ENCODE assay signal across 10 cellular contexts in the genomic region with DNA sequence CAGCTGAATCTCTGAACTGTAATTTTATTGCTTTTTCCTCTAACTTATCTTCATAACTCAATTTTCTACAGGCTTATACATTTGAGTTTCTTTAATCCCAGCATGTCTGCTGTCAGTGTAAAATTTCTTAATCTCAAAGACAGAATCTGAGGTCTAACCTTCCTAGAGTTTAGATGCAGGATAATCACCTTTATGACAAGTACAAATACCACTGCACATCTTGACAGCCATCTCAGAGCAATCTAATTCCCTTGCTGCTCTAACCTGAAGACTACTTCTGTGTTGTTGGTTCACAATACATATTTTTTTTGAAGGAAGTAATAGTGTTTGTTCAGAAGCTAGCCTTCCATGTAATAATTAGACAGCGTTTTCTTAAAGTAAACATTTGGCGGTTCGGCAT.
ATAC-seq and TF ChIP-seq lines count a peak whose summit lies in the region.
"Had no signal": no experiment of that assay in that cellular context is flagged by ENCODE, and none has a peak within 500 bp of the region (broad histone marks: within the 10 kb centered on the region; RNA-seq: fewer than 3 reads in every experiment).

No MANE protein-coding gene starts in this region.

- TF ChIP-seq CTCF in neural cell (IDR thresholded peaks at IDR 0.05; ENCODE audit: poor library complexity, severe bottlenecking): no peak

- no peaks in the 10 kb centered on the region for H3K36me3 ChIP-seq in neural cell (ENCODE audit: insufficient read depth, low read length)
- H3K36me3 ChIP-seq: BE2C; BLaER1; BLaER1 treated with 17β-estradiol and CSF1 and Interleukin-3, amounts not matched to agents 10 nM and 100 nM had no signal

- no peak overlapping the region for H3K4me2 ChIP-seq in neural cell (ENCODE audit: low read length)
- H3K4me2 ChIP-seq: A549; BLaER1; BLaER1 treated with 17β-estradiol and CSF1 and Interleukin-3, amounts not matched to agents 10 nM and 100 nM had no signal

- TF ChIP-seq RAD21 in neural cell (conservative IDR thresholded peaks at IDR 0.05): no peak

- peak overlapping the region; percentile 11 for H3K27ac ChIP-seq in neural cell (ENCODE audit: low read length)
- H3K27ac ChIP-seq: 22Rv1; A549; BLaER1; BLaER1 treated with 17β-estradiol and CSF1 and Interleukin-3, amounts not matched to agents 10 nM and 100 nM; C4-2B had no signal

- H3K27me3 ChIP-seq in neural cell (ENCODE audit: insufficient read depth, low read depth, low read length): no peaks in the 10 kb centered on the region
- H3K27me3 ChIP-seq: BE2C; BLaER1; BLaER1 treated with 17β-estradiol and CSF1 and Interleukin-3, amounts not matched to agents 10 nM and 100 nM had no signal

- no peak overlapping the region for H2AFZ ChIP-seq in neural cell (ENCODE audit: low read depth, low read length)

- H3K9ac ChIP-seq in neural cell (ENCODE audit: low read length): no peak overlapping the region
- H3K9ac ChIP-seq: BLaER1; BLaER1 treated with 17β-estradiol and CSF1 and Interleukin-3, amounts not matched to agents 10 nM and 100 nM had no signal

- no peaks in the 10 kb centered on the region for H3F3A ChIP-seq in neural cell (ENCODE audit: insufficient read depth, low read length, poor library complexity, severe bottlenecking)

- H3K9me2 ChIP-seq in neural cell (ENCODE audit: insufficient read depth, low read length): no peaks in the 10 kb centered on the region

- no peaks in the 10 kb centered on the region for H3K79me2 ChIP-seq in neural cell (replicated peaks; ENCODE audit: insufficient read depth, low read length)

- no peaks in the 10 kb centered on the region for H3K9me3 ChIP-seq in neural cell (ENCODE audit: low read length)
- H3K9me3 ChIP-seq: BE2C; BLaER1; BLaER1 treated with 17β-estradiol and CSF1 and Interleukin-3, amounts not matched to agents 10 nM and 100 nM; Caco-2 had no signal

- H4K20me1 ChIP-seq in neural cell (ENCODE audit: insufficient read depth): no peaks in the 10 kb centered on the region
- H4K20me1 ChIP-seq: BLaER1; BLaER1 treated with 17β-estradiol and CSF1 and Interleukin-3, amounts not matched to agents 10 nM and 100 nM had no signal

- no peak overlapping the region for H3K4me3 ChIP-seq in neural cell (ENCODE audit: low read length)
- H3K4me3 ChIP-seq: A549; BLaER1; BLaER1 treated with 17β-estradiol and CSF1 and Interleukin-3, amounts not matched to agents 10 nM and 100 nM had no signal

- no peak for ATAC-seq in GM18870 (IDR thresholded peaks at IDR 0.05; ENCODE audit: unreplicated experiment)
- ATAC-seq: A549; CD8-positive, alpha-beta T cell had no signal

- peak; percentile 82 for TF ChIP-seq EP300 in neural cell (conservative IDR thresholded peaks at IDR 0.05; ENCODE audit: poor library complexity, severe bottlenecking)

TF ChIP-seq in neural cell, 6 proteins besides CTCF, POLR2A, EP300 and RAD21:
- TF ChIP-seq EZH2 (IDR thresholded peaks at IDR 0.05; ENCODE audit: borderline replicate concordance, insufficient read depth, low read length, poor library complexity, severe bottlenecking) (no peak), POLR2AphosphoS5 (IDR thresholded peaks at IDR 0.05) (peak; percentile 61)
